23 cellular contexts compared by ENCODE assay signal in the genomic region with DNA sequence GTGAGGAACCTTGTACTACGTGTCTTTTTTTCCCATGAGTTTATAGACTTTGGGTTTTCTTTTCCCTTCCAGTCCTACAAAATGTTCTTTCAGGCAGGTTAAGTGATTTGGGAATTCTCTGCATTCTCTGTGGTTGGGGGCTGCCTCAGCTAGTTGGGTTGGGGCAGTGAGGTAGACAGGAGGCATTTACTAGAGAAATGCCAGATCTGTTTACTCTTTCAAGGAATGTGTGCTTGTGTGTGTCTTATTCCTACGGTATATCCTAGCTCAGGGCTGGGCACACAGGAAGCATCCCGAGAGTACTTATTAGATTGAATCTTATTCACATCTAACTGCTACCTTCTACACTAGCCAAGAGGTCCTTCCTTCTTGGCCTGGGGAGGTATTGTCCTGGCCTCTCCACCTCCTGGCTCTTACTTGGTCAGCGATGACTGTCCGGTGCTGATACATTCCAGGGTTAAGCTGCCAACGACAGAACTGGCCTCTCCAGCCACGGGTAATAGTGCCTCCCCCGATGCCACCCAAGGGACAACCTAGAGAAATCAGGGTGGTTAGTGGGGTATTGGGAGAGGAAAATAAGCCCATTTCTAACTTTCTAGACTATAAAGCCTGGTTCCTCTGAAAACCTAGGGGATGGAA. TPM values are rescaled to one million over a fixed set of nuclear protein-coding genes. Genes with fewer than 3 reads are reported as not detected.
A peak's percentile ranks its signal among the peaks of the same experiment; 100 is the strongest.
DNase-seq lines count a peak whose midpoint lies in the region; ATAC-seq, FAIRE-seq and TF ChIP-seq lines count a peak whose summit lies in the region.
"Had no signal": no experiment of that assay in that cellular context is flagged by ENCODE, and none has a peak within 500 bp of the region (broad histone marks: within the 10 kb centered on the region; RNA-seq: fewer than 3 reads in every experiment).

No MANE protein-coding gene starts in this region.

- no peak for FAIRE-seq in HTR-8/SVneo (lab: Jason Lieb, UNC)
- FAIRE-seq: GM12892, HepG2 had no signal

- no peak for TF ChIP-seq EP300 in gastroesophageal sphincter (IDR thresholded peaks at IDR 0.05)
- TF ChIP-seq EP300 in sigmoid colon (IDR thresholded peaks at IDR 0.05), result no peak

- TF ChIP-seq POLR2A in gastroesophageal sphincter (IDR thresholded peaks at IDR 0.05) (no peak), sigmoid colon (IDR thresholded peaks at IDR 0.05) (no peak), prostate gland (IDR thresholded peaks at IDR 0.05) (no peak)

- ATAC-seq in Right ventricle myocardium superior (ENCODE audit: poor library complexity), result no peak
- ATAC-seq in gastroesophageal sphincter, result no peak
- ATAC-seq: HepG2 had no signal

- H3K4me1 ChIP-seq in left ventricle myocardium inferior, result peaks cover 65% of the 10 kb centered on the region
- H3K4me1 ChIP-seq in gastroesophageal sphincter, result peaks cover 0 to 58% (median 20%) of the 10 kb centered on the region in 3 donors
- H3K4me1 ChIP-seq in sigmoid colon, result peaks cover 0 to 57% (median 49%) of the 10 kb centered on the region in 4 donors
- peaks cover 25% of the 10 kb centered on the region for H3K4me1 ChIP-seq in effector memory CD4-positive, alpha-beta T cell (ENCODE audit: control insufficient read depth, insufficient read depth, low read length, poor library complexity, severe bottlenecking)
- peaks cover 16% of the 10 kb centered on the region for H3K4me1 ChIP-seq in prostate gland (replicated peaks)

- intact Hi-C loops in left ventricle myocardium inferior (cut with micrococcal nuclease) (no loop called here), Right ventricle myocardium superior (cut with DNase I) (no loop called here), sigmoid colon (cut with DNase I) (loop anchor here (10.0 kb wide), 1 partner anchor 1079 kb away; a partner anchor contains a TSS), prostate gland (cut with DNase I) (no loop called here)

- H3K27ac ChIP-seq in left ventricle myocardium inferior (replicated peaks) (peak overlapping the region; percentile 43), gastroesophageal sphincter (peak overlapping the region in 3 of 4 donors; percentile 36 to 58 (median 39)), sigmoid colon (peak overlapping the region; percentile 21 to 53 (median 52)), prostate gland (no peak overlapping the region)
- no peak overlapping the region for H3K27ac ChIP-seq in effector memory CD4-positive, alpha-beta T cell (ENCODE audit: insufficient read depth, low read length, poor library complexity, severe bottlenecking)
- H3K27ac ChIP-seq: BLaER1 had no signal

- H3K27me3 ChIP-seq in left ventricle myocardium inferior (ENCODE audit: low read depth), result no peaks in the 10 kb centered on the region
- H3K27me3 ChIP-seq in gastroesophageal sphincter, result no peaks in the 10 kb centered on the region
- H3K27me3 ChIP-seq in sigmoid colon, result no peaks in the 10 kb centered on the region
- H3K27me3 ChIP-seq in effector memory CD4-positive, alpha-beta T cell (replicated peaks; ENCODE audit: control insufficient read depth, insufficient read depth, low read length, poor library complexity, severe bottlenecking), result no peaks in the 10 kb centered on the region
- H3K27me3 ChIP-seq in prostate gland (replicated peaks; ENCODE audit: insufficient read depth), result no peaks in the 10 kb centered on the region
- H3K27me3 ChIP-seq: BLaER1, MG63 had no signal

- H3K4me3 ChIP-seq in left ventricle myocardium inferior, result no peak overlapping the region
- no peak overlapping the region for H3K4me3 ChIP-seq in gastroesophageal sphincter
- no peak overlapping the region for H3K4me3 ChIP-seq in sigmoid colon
- H3K4me3 ChIP-seq in effector memory CD4-positive, alpha-beta T cell (ENCODE audit: insufficient read depth, low read depth, low read length, poor library complexity, severe bottlenecking), result no peak overlapping the region
- no peak overlapping the region for H3K4me3 ChIP-seq in prostate gland
- H3K4me3 ChIP-seq: BLaER1, MG63 had no signal

- 58 to 87% methylated on average over 2 to 7 of the region's 8 CpGs for WGBS in gastroesophageal sphincter (ENCODE audit: low coverage in 1 of 2), 2 donors
- 84 to 91% methylated on average over 8 of the region's 8 CpGs for WGBS in sigmoid colon, 2 donors
- WGBS in prostate gland, result 88% methylated on average over 8 of the region's 8 CpGs

- no peak for TF ChIP-seq CTCF in left ventricle myocardium inferior (IDR thresholded peaks at IDR 0.05; ENCODE audit: borderline replicate concordance)
- TF ChIP-seq CTCF in gastroesophageal sphincter (IDR thresholded peaks at IDR 0.05), result no peak
- no peak for TF ChIP-seq CTCF in sigmoid colon (IDR thresholded peaks at IDR 0.05)
- TF ChIP-seq CTCF in prostate gland (IDR thresholded peaks at IDR 0.05), result no peak

- H3K9me3 ChIP-seq in left ventricle myocardium inferior (replicated peaks) (no peaks in the 10 kb centered on the region), gastroesophageal sphincter (no peaks in the 10 kb centered on the region), sigmoid colon (no peaks in the 10 kb centered on the region), prostate gland (no peaks in the 10 kb centered on the region)
- H3K9me3 ChIP-seq in effector memory CD4-positive, alpha-beta T cell (ENCODE audit: control insufficient read depth, low read length), result no peaks in the 10 kb centered on the region
- H3K9me3 ChIP-seq: BLaER1, Caco-2, MG63, SK-N-SH had no signal

- H3K36me3 ChIP-seq in left ventricle myocardium inferior (peaks cover 66% of the 10 kb centered on the region), gastroesophageal sphincter (peaks cover 0 to 61% of the 10 kb centered on the region in 2 donors), sigmoid colon (peaks cover 26 to 63% (median 54%) of the 10 kb centered on the region in 4 donors), prostate gland (peaks cover 0 to 30% of the 10 kb centered on the region in 2 donors)
- peaks cover 31% of the 10 kb centered on the region for H3K36me3 ChIP-seq in effector memory CD4-positive, alpha-beta T cell (ENCODE audit: control insufficient read depth, insufficient read depth, low read length)

- no peak for DNase-seq in left ventricle myocardium inferior
- no peak for DNase-seq in Right ventricle myocardium superior
- DNase-seq in sigmoid colon, result peak; percentile 39
- no peak for DNase-seq in effector memory CD4-positive, alpha-beta T cell
- no peak for DNase-seq in AML-193 (lab: John Stamatoyannopoulos, UW)
- DNase-seq in prostate gland (ENCODE audit: low spot score), result no peak
- DNase-seq in HTR-8/SVneo (ENCODE audit: insufficient read length, low spot score), result no peak
- DNase-seq: 8988T, Caco-2, DMS153, KG1, MG63, NCI-H1092, NCI-H1694 treated with DMSO at 0.1 percent for 48 hours, NCI-H2107, NCI-H226, NCI-H524 treated with DMSO at 0.1 percent for 48 hours, SK-N-SH had no signal

RNA-seq across cellular contexts. Expression of a gene that starts 5.0 kb away (rescaled TPM):
- total RNA-seq in left ventricle myocardium inferior (75.0 TPM), Right ventricle myocardium superior (74.6 TPM), gastroesophageal sphincter (10 to 100 TPM; 35.3 to 81.1 (median 54.3) TPM), sigmoid colon (10 to 100 TPM; 45.9 to 91.7 (median 64.8) TPM), prostate gland (10 to 100 TPM; 48.5 to 55.4 TPM)
- 10 to 100 TPM; 34.8 to 88.5 (median 58.5) TPM for polyA plus RNA-seq in sigmoid colon

RNA-seq across cellular contexts. Expression of a gene that starts 5.1 kb away (rescaled TPM):
- 30.2 TPM for total RNA-seq in left ventricle myocardium inferior
- 28.5 TPM for total RNA-seq in Right ventricle myocardium superior
- total RNA-seq in gastroesophageal sphincter, result 10 to 100 TPM; 19.7 to 34.4 (median 23.4) TPM
- total RNA-seq in sigmoid colon, result 10 to 100 TPM; 13.3 to 23.5 (median 13.5) TPM
- 10 to 100 TPM; 10.2 to 37.2 (median 21.3) TPM for polyA plus RNA-seq in sigmoid colon
- total RNA-seq in prostate gland, result 10 to 100 TPM; 19.4 to 30.3 TPM

RNA-seq across cellular contexts. Expression of a gene that starts 10.1 kb away (rescaled TPM):
- total RNA-seq in left ventricle myocardium inferior (not detected), Right ventricle myocardium superior (not detected), gastroesophageal sphincter (1 to 10 TPM in 1 of 4 donors, not detected in 3; 2.0 TPM), sigmoid colon (not detected), prostate gland (not detected)
- under 1 TPM in 1 of 3 donors, not detected in 2; 0.57 TPM for polyA plus RNA-seq in sigmoid colon
- total RNA-seq: Caco-2, H4 had no signal

RNA-seq across cellular contexts. Expression of a gene that starts 11.5 kb away (rescaled TPM):
- total RNA-seq in left ventricle myocardium inferior (20.6 TPM), Right ventricle myocardium superior (20.3 TPM), gastroesophageal sphincter (100 to 1,000 TPM in 1 of 4 donors, 10 to 100 TPM in 3; 75.0 to 104 (median 83.7) TPM), sigmoid colon (10 to 100 TPM; 65.9 to 82.7 (median 75.4) TPM), prostate gland (100 to 1,000 TPM in 1 of 2 donors, 10 to 100 TPM in 1; 60.9 to 120 TPM)
- polyA plus RNA-seq in sigmoid colon, result 10 to 100 TPM; 31.0 to 39.0 (median 35.3) TPM

RNA-seq across cellular contexts. Expression of a gene that starts 12.0 kb away (rescaled TPM):
- total RNA-seq in left ventricle myocardium inferior (234 TPM), Right ventricle myocardium superior (252 TPM), gastroesophageal sphincter (1,000 to 10,000 TPM in 3 of 4 donors, 100 to 1,000 TPM in 1; 888 to 1,583 (median 1,047) TPM), sigmoid colon (100 to 1,000 TPM; 354 to 609 (median 525) TPM), prostate gland (100 to 1,000 TPM; 167 to 315 TPM)
- polyA plus RNA-seq in sigmoid colon, result 100 to 1,000 TPM in 1 of 3 donors, 10 to 100 TPM in 2; 45.0 to 143 (median 57.6) TPM

Comparison
In these comparisons a context has a peak if more than half of its experiments do, and no peak if none do; other contexts are left out.
1. H3K27ac ChIP-seq: peak in left ventricle myocardium inferior (single experiment), gastroesophageal sphincter (3 of 4) and sigmoid colon (4 of 4); none in effector memory CD4-positive, alpha-beta T cell (single experiment) and prostate gland (0 of 2).